ENCODE assay signal across 31 cellular contexts in genomic region chr9:36521148-36521547, GRCh38.
"Had no signal": no experiment of that assay in that cellular context is flagged by ENCODE, and none has a peak within 500 bp of the region (broad histone marks: within the 10 kb centered on the region; RNA-seq: fewer than 3 reads in every experiment).

No MANE protein-coding gene starts in this region.

- H3K4me2 ChIP-seq: neural progenitor cell, smooth muscle cell had no signal

- H3K4me3 Mint-ChIP-seq: natural killer cell; nephron; neural progenitor cell; stimulated activated memory B cell treated with anti-CD40 and anti-IgM and Interleukin-4, amounts not matched to agents 10 μg/mL and 1 μg/mL and 100 μg/mL, for 72 hours; stimulated activated naive CD8-positive, alpha-beta T cell treated with anti-CD3 and anti-CD28 coated beads, Interleukin-15, amount 100 ng/mL, for 72 hours; type B pancreatic cell had no signal

- H3K9ac ChIP-seq: neural progenitor cell, parathyroid adenoma had no signal

- H3K36me3 Mint-ChIP-seq: natural killer cell; neural progenitor cell; stimulated activated memory B cell treated with anti-CD40 and anti-IgM and Interleukin-4, amounts not matched to agents 10 μg/mL and 1 μg/mL and 100 μg/mL, for 72 hours; type B pancreatic cell had no signal

- H3K79me2 ChIP-seq: parathyroid adenoma had no signal

- DNase-seq: natural killer cell; occipital lobe; ovary; posterior cingulate gyrus; psoas muscle; right cardiac atrium; spleen; stimulated activated CD4-positive, alpha-beta T cell treated with anti-CD3 and anti-CD28 coated beads, Interleukin-12 subunit alpha, Interleukin-12 subunit beta, amount 100 ng/mL, for 4 hours; stimulated activated CD4-positive, alpha-beta T cell treated with anti-CD3 and anti-CD28 coated beads, Interleukin-1b, Interleukin-23, amount 100 ng/mL, for 48 hours; stimulated activated CD4-positive, alpha-beta T cell treated with anti-CD3 and anti-CD28 coated beads, Interleukin-4, amount 100 ng/mL, for 1 hour; stimulated activated CD4-positive, alpha-beta T cell treated with anti-CD3 and anti-CD28 coated beads, Interleukin-4, amount 100 ng/mL, for 4 hours; stimulated activated CD8-positive, alpha-beta memory T cell treated with anti-CD3 and anti-CD28 coated beads, Interleukin-4, amount 100 ng/mL, for 48 hours; stimulated activated naive CD4-positive, alpha-beta T cell; stimulated activated naive CD8-positive, alpha-beta T cell treated with anti-CD3 and anti-CD28 coated beads, Interleukin-15, amount 100 ng/mL, for 72 hours; stimulated activated naive CD8-positive, alpha-beta T cell treated with anti-CD3 and anti-CD28 coated beads, Interleukin-15, Interleukin-2, amounts not matched to agents 100 U/mL and 50 U/mL, for 24 hours; substantia nigra; testis; tibial artery; transverse colon; upper lobe of right lung; uterus had no signal

- H3K27me3 ChIP-seq: neural progenitor cell, ovary, spleen, suprapubic skin, testis, transverse colon, upper lobe of right lung, uterus had no signal

- H3K27ac ChIP-seq: neural progenitor cell, ovary, parathyroid adenoma, psoas muscle, skin epidermis, spleen, suprapubic skin, testis, tibial artery, transverse colon, upper lobe of right lung, uterus had no signal

- H3K27me3 Mint-ChIP-seq: progenitor cell of endocrine pancreas; stimulated activated naive CD8-positive, alpha-beta T cell treated with anti-CD3 and anti-CD28 coated beads, Interleukin-15, amount 100 ng/mL, for 72 hours; type B pancreatic cell had no signal

- H3K4me3 ChIP-seq: neural progenitor cell, ovary, psoas muscle, skin epidermis, smooth muscle cell, spleen, suprapubic skin, testis, tibial artery, transverse colon, upper lobe of right lung, uterus had no signal

- H3K9me3 Mint-ChIP-seq: natural killer cell; nephron; neural progenitor cell; stimulated activated memory B cell treated with anti-CD40 and anti-IgM and Interleukin-4, amounts not matched to agents 10 μg/mL and 1 μg/mL and 100 μg/mL, for 72 hours; stimulated activated naive CD8-positive, alpha-beta T cell treated with anti-CD3 and anti-CD28 coated beads, Interleukin-15, amount 100 ng/mL, for 72 hours; type B pancreatic cell had no signal

- H3K36me3 ChIP-seq: neural progenitor cell, ovary, spleen, suprapubic skin, tibial artery, transverse colon, upper lobe of right lung, uterus had no signal

- H3K4me1 Mint-ChIP-seq: natural killer cell; neural progenitor cell; stimulated activated memory B cell treated with anti-CD40 and anti-IgM and Interleukin-4, amounts not matched to agents 10 μg/mL and 1 μg/mL and 100 μg/mL, for 72 hours; stimulated activated naive CD8-positive, alpha-beta T cell treated with anti-CD3 and anti-CD28 coated beads, Interleukin-15, amount 100 ng/mL, for 72 hours had no signal

- H2AFZ ChIP-seq: neural progenitor cell, parathyroid adenoma had no signal

- H3K27ac Mint-ChIP-seq: natural killer cell; nephron; progenitor cell of endocrine pancreas; stimulated activated memory B cell treated with anti-CD40 and anti-IgM and Interleukin-4, amounts not matched to agents 10 μg/mL and 1 μg/mL and 100 μg/mL, for 72 hours; type B pancreatic cell had no signal

- H3K4me1 ChIP-seq: neural progenitor cell, parathyroid adenoma, psoas muscle, spleen, suprapubic skin, testis, tibial artery, transverse colon, upper lobe of right lung, uterus had no signal

- H3K9me3 ChIP-seq: ovary, psoas muscle, spleen, suprapubic skin, testis, tibial artery, transverse colon, upper lobe of right lung, uterus had no signal

- ATAC-seq: natural killer cell; psoas muscle; right cardiac atrium; sciatic nerve; stimulated activated memory B cell treated with anti-CD40 and anti-IgM and Interleukin-4, amounts not matched to agents 10 μg/mL and 1 μg/mL and 100 μg/mL, for 72 hours; stimulated activated naive CD8-positive, alpha-beta T cell treated with anti-CD3 and anti-CD28 coated beads, Interleukin-15, amount 100 ng/mL, for 72 hours; stimulated activated naive CD8-positive, alpha-beta T cell treated with anti-CD3 and anti-CD28 coated beads, Interleukin-15, Interleukin-2, amounts not matched to agents 100 U/mL and 50 U/mL, for 24 hours; upper lobe of right lung had no signal
